21 cellular contexts compared by ENCODE assay signal in the genomic region with DNA sequence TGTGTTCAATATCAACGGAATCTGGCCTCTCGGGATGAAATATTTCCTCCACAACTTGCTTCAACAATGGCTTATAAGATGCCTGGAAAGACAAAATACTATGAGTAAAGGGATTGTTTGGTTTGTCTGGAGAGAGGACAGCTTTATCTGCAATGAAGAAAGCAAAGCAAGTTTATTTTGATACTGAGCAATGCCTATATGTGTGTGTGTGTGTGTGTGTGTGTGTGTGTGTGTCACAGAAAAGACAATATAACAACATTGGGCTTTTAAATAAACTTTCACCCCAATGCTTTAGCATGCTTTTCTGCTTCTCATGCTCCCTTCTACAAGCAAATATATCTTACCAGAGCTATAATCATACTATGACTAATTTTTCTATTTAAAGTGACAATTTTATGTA. TPM values are rescaled to one million over a fixed set of nuclear protein-coding genes. Genes with fewer than 3 reads are reported as not detected.
"Had no signal": no experiment of that assay in that cellular context is flagged by ENCODE, and none has a peak within 500 bp of the region (broad histone marks: within the 10 kb centered on the region; RNA-seq: fewer than 3 reads in every experiment).

No MANE protein-coding gene starts in this region.

- DNase-seq: KBM-7, MV-4-11, NCI-H1048, NCI-H1105, NCI-H1417, NCI-H1436 treated with DMSO at 0.1 percent for 48 hours, NCI-H1694, NCI-H187 treated with DMSO at 0.1 percent for 48 hours, NCI-H2029 treated with DMSO at 0.1 percent for 48 hours, NCI-H226, NCI-H446, NCI-H510A, NCI-H524 treated with DMSO at 0.1 percent for 48 hours, NCI-H69, NCI-H774, PC-3, SHP77, SJCRH30 had no signal

- ATAC-seq: Panc1, PC-3, SK-N-SH treated with all-trans-retinoic acid at 6 μM for 48 hours had no signal

RNA-seq across cellular contexts. Expression of a gene that starts 45.4 kb away (rescaled TPM):
- total RNA-seq: OCI-LY7 had no signal
